ENCODE assay signal across 21 cellular contexts in genomic region chr3:138375446-138375845, GRCh38. TPM values are rescaled to one million over a fixed set of nuclear protein-coding genes. Genes with fewer than 3 reads are reported as not detected.
DNase-seq lines count a peak whose midpoint lies in the region; TF ChIP-seq lines count a peak whose summit lies in the region.
"Had no signal": no experiment of that assay in that cellular context is flagged by ENCODE, and none has a peak within 500 bp of the region (broad histone marks: within the 10 kb centered on the region; RNA-seq: fewer than 3 reads in every experiment).

No MANE protein-coding gene starts in this region.

- H3K27me3 ChIP-seq in smooth muscle cell (ENCODE audit: low read depth), result no peaks in the 10 kb centered on the region
- H3K27me3 ChIP-seq in ascending aorta, result no peaks in the 10 kb centered on the region

- H3K79me2 ChIP-seq in smooth muscle cell (ENCODE audit: low read depth), result peaks cover 7% of the 10 kb centered on the region

- H3K4me1 ChIP-seq in smooth muscle cell (ENCODE audit: low read depth) (no peaks in the 10 kb centered on the region), ascending aorta (no peaks in the 10 kb centered on the region)

- H4K20me1 ChIP-seq in smooth muscle cell (ENCODE audit: low read depth), result peaks cover 5% of the 10 kb centered on the region

- no peak for TF ChIP-seq CTCF in coronary artery (IDR thresholded peaks at IDR 0.05)
- TF ChIP-seq CTCF in smooth muscle cell (IDR thresholded peaks at IDR 0.05; ENCODE audit: borderline replicate concordance, insufficient read depth, poor library complexity, severe bottlenecking), result no peak
- no peak for TF ChIP-seq CTCF in ascending aorta (IDR thresholded peaks at IDR 0.05)

- POLR2A ChIA-PET in HEK293T (lab: Yijun Ruan, JAX), result no interaction called here

- intact Hi-C loops in ascending aorta (cut with DNase I), result no loop called here

- H3K27ac ChIP-seq in coronary artery (peak overlapping the region; percentile 54 to 61), smooth muscle cell (ENCODE audit: low read depth) (peak overlapping the region; percentile 53), ascending aorta (no peak overlapping the region)
- H3K27ac ChIP-seq: HL-60, PC-9 had no signal

- H3K36me3 ChIP-seq in smooth muscle cell (ENCODE audit: low read depth), result no peaks in the 10 kb centered on the region
- peaks cover 2 to 13% of the 10 kb centered on the region in 2 donors for H3K36me3 ChIP-seq in ascending aorta
- H3K36me3 ChIP-seq: HAP-1 had no signal

- CTCF ChIA-PET in HEK293T (lab: Yijun Ruan, JAX), result no interaction called here

- no peak overlapping the region for H3K9ac ChIP-seq in smooth muscle cell (ENCODE audit: low read depth)

- H3K9me3 ChIP-seq in smooth muscle cell (replicated peaks; ENCODE audit: low read depth) (no peaks in the 10 kb centered on the region), ascending aorta (no peaks in the 10 kb centered on the region)
- H3K9me3 ChIP-seq: HAP-1 had no signal

- 37% methylated on average over 4 of the region's 4 CpGs for WGBS in smooth muscle cell (ENCODE audit: low lambda C conversion rate)

- H3K4me3 ChIP-seq in coronary artery, result no peak overlapping the region
- H3K4me3 ChIP-seq in smooth muscle cell, result no peak overlapping the region
- H3K4me3 ChIP-seq in ascending aorta, result no peak overlapping the region
- H3K4me3 ChIP-seq: HAP-1, PC-9 had no signal

- peak overlapping the region; percentile 2 for H3K4me2 ChIP-seq in smooth muscle cell
- H3K4me2 ChIP-seq: PC-9 had no signal

- no peak overlapping the region for H2AFZ ChIP-seq in smooth muscle cell (ENCODE audit: low read depth)
- H2AFZ ChIP-seq: PC-9 had no signal

- H3F3A ChIP-seq in smooth muscle cell (ENCODE audit: low read depth), result no peaks in the 10 kb centered on the region

- peak; percentile 27 for DNase-seq in activated effector memory CD4-positive, alpha-beta T cell treated with anti-CD3 and anti-CD28 coated beads, Interleukin-2, amount 50 U/mL, for 16 hours
- no peak for DNase-seq in activated effector memory CD4-positive, alpha-beta T cell treated with Interleukin-2 at 50 U/mL for 16 hours
- DNase-seq in coronary artery (ENCODE audit: low spot score), result no peak
- DNase-seq in mesenteric fat pad (ENCODE audit: low spot score), result peak; percentile 64
- no peak for DNase-seq in smooth muscle cell (lab: John Stamatoyannopoulos, UW; ENCODE audit: unreplicated experiment)
- no peak for DNase-seq in HEK293T (ENCODE audit: extremely low spot score)
- DNase-seq in NCI-H128 (lab: John Stamatoyannopoulos, UW; ENCODE audit: unreplicated experiment), result no peak
- DNase-seq in ascending aorta (ENCODE audit: low spot score in 2 of 2), result no peak
- DNase-seq: 8988T; Calu3; CD4-positive, alpha-beta memory T cell; DMS79; NCI-H1048; NCI-H146; NCI-H2081; NCI-H510A; NCI-H82; PC-9 had no signal

TF ChIP-seq in HEK293T, 16 proteins besides CTCF, POLR2A, EP300 and RAD21:
- TF ChIP-seq FOXA1 (IDR thresholded peaks at IDR 0.05) (no peak), BHLHE40 (IDR thresholded peaks at IDR 0.05; ENCODE audit: borderline replicate concordance) (no peak), ARNT (IDR thresholded peaks at IDR 0.05) (no peak), ELF4 (IDR thresholded peaks at IDR 0.05) (no peak), FOXM1 (IDR thresholded peaks at IDR 0.05; ENCODE audit: borderline replicate concordance) (no peak), NFRKB (IDR thresholded peaks at IDR 0.05) (no peak), TARDBP (IDR thresholded peaks at IDR 0.05) (no peak), FOXK2 (IDR thresholded peaks at IDR 0.05) (no peak), L3MBTL2 (conservative IDR thresholded peaks at IDR 0.05) (no peak), PKNOX1 (IDR thresholded peaks at IDR 0.05) (no peak)
TF ChIP-seq in HEK293T: peak in this region for 0.

RNA-seq across cellular contexts. Expression of gene MRAS, which starts 27.1 kb away (rescaled TPM):
- 232 TPM for total RNA-seq in mesenteric fat pad
- 33.9 and 60.5 TPM in 2 replicates for total RNA-seq in smooth muscle cell
- 43.0 and 44.9 TPM in 2 replicates for polyA plus RNA-seq in smooth muscle cell
- total RNA-seq in ascending aorta, result 24.5 TPM
- polyA plus RNA-seq: CD4-positive, alpha-beta memory T cell had no signal

RNA-seq across cellular contexts. Expression of gene NME9, which starts 45.8 kb away (rescaled TPM):
- not detected for total RNA-seq in mesenteric fat pad
- total RNA-seq in smooth muscle cell, result not detected in 2 replicates
- 0.86 TPM in 1 of 2 replicates, not detected in the other for polyA plus RNA-seq in smooth muscle cell
- total RNA-seq in ascending aorta, result not detected
- total RNA-seq: Calu3, PC-9 had no signal
- polyA plus RNA-seq: BJ had no signal

RNA-seq across cellular contexts. Expression of gene ESYT3, which starts 59.0 kb away (rescaled TPM):
- total RNA-seq in mesenteric fat pad (0.19 TPM), smooth muscle cell (3.4 and 5.5 TPM in 2 replicates), ascending aorta (not detected)
- polyA plus RNA-seq in smooth muscle cell, result 1.2 and 3.1 TPM in 2 replicates
- polyA plus RNA-seq: CD4-positive, alpha-beta memory T cell had no signal

Comparison
In these comparisons a context has a peak if more than half of its experiments do, and no peak if none do; other contexts are left out.
1. DNase-seq: peak in activated effector memory CD4-positive, alpha-beta T cell treated with anti-CD3 and anti-CD28 coated beads, Interleukin-2, amount 50 U/mL, for 16 hours (single experiment) and mesenteric fat pad (single experiment); none in activated effector memory CD4-positive, alpha-beta T cell treated with Interleukin-2 at 50 U/mL for 16 hours (single experiment), coronary artery (single experiment), smooth muscle cell (single experiment), HEK293T (single experiment), NCI-H128 (single experiment) and ascending aorta (0 of 2).
2. H3K27ac ChIP-seq: peak in coronary artery (2 of 2) and smooth muscle cell (single experiment); none in ascending aorta (0 of 2).